ENCODE assay signal across 13 cellular contexts in the genomic region with DNA sequence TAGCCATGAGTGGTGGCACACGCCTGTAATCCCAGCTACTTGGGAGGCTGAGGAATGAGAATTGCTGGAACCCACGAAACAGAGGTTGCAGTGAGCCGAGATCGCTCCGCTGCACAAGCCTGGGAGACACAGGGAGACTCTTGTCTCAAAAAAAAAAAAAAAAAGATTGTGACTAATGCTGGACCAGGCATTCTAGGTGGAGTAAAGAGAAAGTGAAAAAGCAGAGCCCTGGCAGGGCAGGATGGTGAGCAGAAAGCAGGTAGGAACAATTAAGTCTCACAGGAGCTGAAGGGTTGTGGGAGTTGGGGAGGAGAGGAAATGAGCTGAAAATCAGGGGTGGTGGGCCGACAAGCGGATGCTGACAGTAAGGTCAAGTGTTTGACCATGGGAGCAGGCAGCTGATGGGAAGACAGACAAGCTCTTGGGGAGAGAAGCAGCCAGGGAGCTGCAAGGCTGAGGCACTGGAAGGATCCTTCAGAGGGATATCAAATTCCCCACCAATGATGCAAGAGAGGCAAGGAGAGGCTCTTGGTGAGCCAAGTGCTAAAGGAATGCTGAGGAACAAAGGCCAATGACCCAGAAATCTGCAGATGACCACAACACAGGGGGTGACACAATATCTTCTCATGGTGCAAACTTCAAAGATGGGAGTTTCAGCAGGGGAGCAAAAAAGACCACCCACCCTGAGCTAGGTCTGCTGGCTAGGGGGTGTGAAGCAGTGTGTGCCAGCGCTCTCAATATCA.
DNase-seq lines count a peak whose midpoint lies in the region; ATAC-seq and TF ChIP-seq lines count a peak whose summit lies in the region.
"Had no signal": no experiment of that assay in that cellular context is flagged by ENCODE, and none has a peak within 500 bp of the region (broad histone marks: within the 10 kb centered on the region; RNA-seq: fewer than 3 reads in every experiment).

No MANE protein-coding gene starts in this region.

- no peak overlapping the region for H3K27ac ChIP-seq in HCT116 (ENCODE audit: low read depth, low read length)
- H3K27ac ChIP-seq: dorsolateral prefrontal cortex, KMS-11, prostate gland had no signal

- no peak overlapping the region for H3K4me3 Mint-ChIP-seq in WTC11
- H3K4me3 Mint-ChIP-seq in stimulated activated naive B cell treated with anti-CD40 and anti-IgM and Interleukin-4, amounts not matched to agents 10 μg/mL and 1 μg/mL and 100 μg/mL, for 72 hours, result no peak overlapping the region
- H3K4me3 Mint-ChIP-seq: activated T-helper 1 cell treated with anti-CD3 and anti-CD28 coated beads, Interleukin-12 subunit alpha, Interleukin-12 subunit beta, Interleukin-2, Interleukin-4 antibody, amounts not matched to agents 30 ng/mL and 10 ng/mL and 1 ng/mL, durations not matched to agents 14 hours and 24 hours and 36 hours had no signal

- H3K9me3 Mint-ChIP-seq in WTC11, result no peaks in the 10 kb centered on the region
- no peaks in the 10 kb centered on the region for H3K9me3 Mint-ChIP-seq in stimulated activated naive B cell treated with anti-CD40 and anti-IgM and Interleukin-4, amounts not matched to agents 10 μg/mL and 1 μg/mL and 100 μg/mL, for 72 hours
- H3K9me3 Mint-ChIP-seq: activated T-helper 1 cell treated with anti-CD3 and anti-CD28 coated beads, Interleukin-12 subunit alpha, Interleukin-12 subunit beta, Interleukin-2, Interleukin-4 antibody, amounts not matched to agents 30 ng/mL and 10 ng/mL and 1 ng/mL, durations not matched to agents 14 hours and 24 hours and 36 hours had no signal

- no peak overlapping the region for H3K4me2 ChIP-seq in HCT116 (ENCODE audit: low read length)
- H3K4me2 ChIP-seq: KMS-11 had no signal

- no peaks in the 10 kb centered on the region for H3K27me3 Mint-ChIP-seq in WTC11 (ENCODE audit: low read depth)
- H3K27me3 Mint-ChIP-seq in stimulated activated naive B cell treated with anti-CD40 and anti-IgM and Interleukin-4, amounts not matched to agents 10 μg/mL and 1 μg/mL and 100 μg/mL, for 72 hours, result no peaks in the 10 kb centered on the region

- BruUV-seq in HCT116 (replicated peaks; lab: Mats Ljungman, UMichigan), result no TSS peak

- no peak overlapping the region for H2AFZ ChIP-seq in HCT116 (ENCODE audit: low read depth, low read length, poor library complexity, severe bottlenecking)

- CTCF ChIA-PET in HCT116 (lab: Charles Lee) (no interaction called here), WTC11 (lab: Charles Lee) (interaction anchor here (0.5 to 1.4 kb wide), 6 partner anchors 30 to 480 kb away, joined by 3 to 4 read pairs (median 3); no protein-coding TSS in a partner anchor)

- intact Hi-C loops in HCT116 (cut with micrococcal nuclease), result loop anchor here (10.0 kb wide), 2 partner anchors 384 to 1126 kb away; partner anchors contain the start of gene TRAK1

- H3K36me3 Mint-ChIP-seq in WTC11, result no peaks in the 10 kb centered on the region
- peaks cover 11 to 14% of the 10 kb centered on the region in 2 donors for H3K36me3 Mint-ChIP-seq in stimulated activated naive B cell treated with anti-CD40 and anti-IgM and Interleukin-4, amounts not matched to agents 10 μg/mL and 1 μg/mL and 100 μg/mL, for 72 hours

- DNase-seq in HCT116 (ENCODE audit: low read depth, low spot score) (no peak), WTC11 (ENCODE audit: low spot score) (peak; percentile 17), iPS DF 19.7 (ENCODE audit: low read depth, low spot score) (peak; percentile 73), NCI-H1930 (lab: John Stamatoyannopoulos, UW) (no peak)
- DNase-seq in stimulated activated naive B cell treated with anti-CD40 and anti-IgM and Interleukin-4, amounts not matched to agents 10 μg/mL and 1 μg/mL and 100 μg/mL, for 72 hours, result no peak
- DNase-seq in activated CD4-positive, alpha-beta T cell treated with anti-CD3 and anti-CD28 coated beads for 48 hours, result no peak
- DNase-seq in stimulated activated CD4-positive, alpha-beta T cell treated with anti-CD3 and anti-CD28 coated beads, Interleukin-4, amount 100 ng/mL, for 24 hours, result no peak
- DNase-seq: dorsolateral prefrontal cortex; NK-92 treated with Interleukin-12 subunit alpha and Interleukin-12 subunit beta, amount 100 ng/mL, for 24 hours had no signal

- H3K9me2 ChIP-seq in HCT116 (ENCODE audit: insufficient read depth), result no peaks in the 10 kb centered on the region

- RAD21 ChIA-PET in HCT116 (lab: Charles Lee; ENCODE audit: low non-redundant PET in 1 of 2, low total read pairs in 2 of 2, uncharacterized antibody in 2 of 2, unreplicated experiment in 2 of 2), result no interaction called here

- no peak overlapping the region for H3K9ac ChIP-seq in HCT116 (ENCODE audit: low read length)
- H3K9ac ChIP-seq: KMS-11 had no signal

- H3K4me1 Mint-ChIP-seq in WTC11, result peaks cover 16% of the 10 kb centered on the region
- H3K4me1 Mint-ChIP-seq in stimulated activated naive B cell treated with anti-CD40 and anti-IgM and Interleukin-4, amounts not matched to agents 10 μg/mL and 1 μg/mL and 100 μg/mL, for 72 hours, result peaks cover 0 to 2% of the 10 kb centered on the region in 2 donors

- ATAC-seq in HCT116, result peak; percentile 64
- peak; percentile 85 for ATAC-seq in WTC11
- no peak for ATAC-seq in stimulated activated naive B cell treated with anti-CD40 and anti-IgM and Interleukin-4, amounts not matched to agents 10 μg/mL and 1 μg/mL and 100 μg/mL, for 72 hours (replicated peaks)
- ATAC-seq in GM21367 (IDR thresholded peaks at IDR 0.05; ENCODE audit: unreplicated experiment), result no peak

- no peaks in the 10 kb centered on the region for H3K9me3 ChIP-seq in HCT116 (ENCODE audit: control insufficient read depth in 1 of 2, insufficient read depth in 1 of 2, low read depth in 1 of 2, low read length in 2 of 2)
- H3K9me3 ChIP-seq: prostate gland had no signal

- TF ChIP-seq POLR2A in HCT116 (IDR thresholded peaks at IDR 0.05; ENCODE audit: borderline replicate concordance, extremely low read depth, insufficient read depth, insufficient read length), result no peak

- H3K4me3 ChIP-seq in HCT116 (replicated peaks in 1 of 2; ENCODE audit: low read depth in 1 of 2, low read length in 2 of 2), result no peak overlapping the region
- H3K4me3 ChIP-seq: dorsolateral prefrontal cortex, prostate gland had no signal

- TF ChIP-seq RAD21 in HCT116 (IDR thresholded peaks at IDR 0.05; ENCODE audit: low read depth), result no peak

- H3K36me3 ChIP-seq in HCT116 (ENCODE audit: control insufficient read depth in 1 of 2, insufficient read depth in 2 of 2, low read length in 2 of 2), result no peaks in the 10 kb centered on the region
- H3K36me3 ChIP-seq: prostate gland had no signal

- peaks cover 3 to 8% of the 10 kb centered on the region in 2 experiments for H3K4me1 ChIP-seq in HCT116 (ENCODE audit: control insufficient read depth in 1 of 2, insufficient read depth in 2 of 2, low read length in 2 of 2)
- H3K4me1 ChIP-seq: prostate gland had no signal

- POLR2A ChIA-PET in HCT116 (lab: Charles Lee) (no interaction called here), WTC11 (lab: Charles Lee) (no interaction called here)

- no peaks in the 10 kb centered on the region for H3K27me3 ChIP-seq in HCT116 (ENCODE audit: insufficient read depth, low read length)
- H3K27me3 ChIP-seq: dorsolateral prefrontal cortex had no signal

- H3K79me2 ChIP-seq in HCT116 (ENCODE audit: insufficient read depth, low read length), result no peaks in the 10 kb centered on the region

- H4K20me1 ChIP-seq in HCT116 (ENCODE audit: insufficient read depth), result no peaks in the 10 kb centered on the region

- peak overlapping the region; percentile 50 for H3K27ac Mint-ChIP-seq in WTC11
- H3K27ac Mint-ChIP-seq in stimulated activated naive B cell treated with anti-CD40 and anti-IgM and Interleukin-4, amounts not matched to agents 10 μg/mL and 1 μg/mL and 100 μg/mL, for 72 hours, result peak overlapping the region; percentile 66
- H3K27ac Mint-ChIP-seq: activated T-helper 1 cell treated with anti-CD3 and anti-CD28 coated beads, Interleukin-12 subunit alpha, Interleukin-12 subunit beta, Interleukin-2, Interleukin-4 antibody, amounts not matched to agents 30 ng/mL and 10 ng/mL and 1 ng/mL, durations not matched to agents 14 hours and 24 hours and 36 hours had no signal

- no peak for TF ChIP-seq CTCF in HCT116 (IDR thresholded peaks at IDR 0.05 in 2 of 3, conservative IDR thresholded peaks at IDR 0.05 in 1 of 3; ENCODE audit: borderline replicate concordance in 1 of 3, insufficient read depth in 1 of 3, low read depth in 2 of 3, low read length in 2 of 3)
- no peak for TF ChIP-seq CTCF in WTC11 (IDR thresholded peaks at IDR 0.05)

TF ChIP-seq in HCT116, 20 proteins besides CTCF, POLR2A, EP300 and RAD21 (continues in another document):
- TF ChIP-seq JUND (IDR thresholded peaks at IDR 0.05), result no peak
- peak; percentile 21; the same call in 1 of the 2 replicates for TF ChIP-seq ATF3 (IDR thresholded peaks at IDR 0.05)
- peak; percentile 39; the same call in 1 of the 2 replicates for TF ChIP-seq CEBPB (IDR thresholded peaks at IDR 0.05; ENCODE audit: low read depth)
- TF ChIP-seq EGR1 (IDR thresholded peaks at IDR 0.05; ENCODE audit: low read depth), result no peak
- no peak for TF ChIP-seq EZH2 (IDR thresholded peaks at IDR 0.05)
- no peak for TF ChIP-seq ZFX (IDR thresholded peaks at IDR 0.05)
- TF ChIP-seq SIN3A (IDR thresholded peaks at IDR 0.05; ENCODE audit: low read depth), result no peak
- TF ChIP-seq, protein P1, sequence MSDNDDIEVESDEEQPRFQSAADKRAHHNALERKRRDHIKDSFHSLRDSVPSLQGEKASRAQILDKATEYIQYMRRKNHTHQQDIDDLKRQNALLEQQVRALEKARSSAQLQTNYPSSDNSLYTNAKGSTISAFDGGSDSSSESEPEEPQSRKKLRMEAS (IDR thresholded peaks at IDR 0.05), result no peak

TF ChIP-seq in WTC11, 78 proteins besides CTCF, POLR2A, EP300 and RAD21 (continues in another document):
- TF ChIP-seq, protein P1 (CRISPR knock-in tag; IDR thresholded peaks at IDR 0.05), result no peak

Comparison
In these comparisons a context has a peak if more than half of its experiments do, and no peak if none do; other contexts are left out.
1. ATAC-seq: peak in HCT116 (single experiment) and WTC11 (single experiment); none in stimulated activated naive B cell treated with anti-CD40 and anti-IgM and Interleukin-4, amounts not matched to agents 10 μg/mL and 1 μg/mL and 100 μg/mL, for 72 hours (0 of 2) and GM21367 (single experiment).
2. DNase-seq: peak in WTC11 (single experiment) and iPS DF 19.7 (single experiment); none in HCT116 (single experiment), stimulated activated naive B cell treated with anti-CD40 and anti-IgM and Interleukin-4, amounts not matched to agents 10 μg/mL and 1 μg/mL and 100 μg/mL, for 72 hours (single experiment), NCI-H1930 (0 of 2), activated CD4-positive, alpha-beta T cell treated with anti-CD3 and anti-CD28 coated beads for 48 hours (single experiment) and stimulated activated CD4-positive, alpha-beta T cell treated with anti-CD3 and anti-CD28 coated beads, Interleukin-4, amount 100 ng/mL, for 24 hours (single experiment).
3. Of the 4 proteins assayed by ChIP-seq in both WTC11 and HCT116: peak only in WTC11: none; only in HCT116: ATF3; in both: none; in neither: 3.